1 cellular context compared by ENCODE assay signal in the genomic region with DNA sequence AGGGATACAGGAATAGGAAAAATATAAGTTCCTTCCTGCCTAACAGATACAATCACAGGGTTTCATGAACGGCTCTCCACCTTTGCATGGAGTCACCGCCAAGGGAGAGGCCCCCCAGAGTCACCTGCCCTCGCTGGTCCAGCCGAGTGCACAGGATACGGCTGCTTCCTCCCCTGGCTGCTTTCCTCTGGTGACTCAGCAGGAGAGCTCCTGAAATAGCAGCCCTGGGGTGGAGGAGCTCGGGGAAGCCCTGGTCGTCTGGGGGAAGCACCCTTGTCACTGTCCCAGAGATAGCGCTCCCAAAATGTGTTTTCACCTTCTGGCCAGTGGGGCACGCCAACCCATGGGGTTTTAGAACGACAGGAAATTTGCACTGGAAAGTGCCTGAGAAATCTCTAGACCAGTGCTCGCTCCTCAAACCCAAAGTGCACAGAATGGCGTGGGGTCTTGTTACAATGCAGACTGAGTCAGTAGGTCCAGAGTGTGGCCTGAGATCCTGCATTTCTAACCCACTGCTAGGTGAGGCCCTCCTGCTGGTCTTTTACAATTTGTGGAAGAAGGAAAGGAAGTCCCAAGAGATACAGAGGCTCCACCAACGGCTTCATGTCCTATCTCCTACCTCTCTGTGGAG.
TF ChIP-seq lines count a peak whose summit lies in the region.

No MANE protein-coding gene starts in this region.

TF ChIP-seq in HepG2, 621 proteins besides CTCF, POLR2A, EP300 and RAD21 (continued from another document):
- TF ChIP-seq, protein P1, sequence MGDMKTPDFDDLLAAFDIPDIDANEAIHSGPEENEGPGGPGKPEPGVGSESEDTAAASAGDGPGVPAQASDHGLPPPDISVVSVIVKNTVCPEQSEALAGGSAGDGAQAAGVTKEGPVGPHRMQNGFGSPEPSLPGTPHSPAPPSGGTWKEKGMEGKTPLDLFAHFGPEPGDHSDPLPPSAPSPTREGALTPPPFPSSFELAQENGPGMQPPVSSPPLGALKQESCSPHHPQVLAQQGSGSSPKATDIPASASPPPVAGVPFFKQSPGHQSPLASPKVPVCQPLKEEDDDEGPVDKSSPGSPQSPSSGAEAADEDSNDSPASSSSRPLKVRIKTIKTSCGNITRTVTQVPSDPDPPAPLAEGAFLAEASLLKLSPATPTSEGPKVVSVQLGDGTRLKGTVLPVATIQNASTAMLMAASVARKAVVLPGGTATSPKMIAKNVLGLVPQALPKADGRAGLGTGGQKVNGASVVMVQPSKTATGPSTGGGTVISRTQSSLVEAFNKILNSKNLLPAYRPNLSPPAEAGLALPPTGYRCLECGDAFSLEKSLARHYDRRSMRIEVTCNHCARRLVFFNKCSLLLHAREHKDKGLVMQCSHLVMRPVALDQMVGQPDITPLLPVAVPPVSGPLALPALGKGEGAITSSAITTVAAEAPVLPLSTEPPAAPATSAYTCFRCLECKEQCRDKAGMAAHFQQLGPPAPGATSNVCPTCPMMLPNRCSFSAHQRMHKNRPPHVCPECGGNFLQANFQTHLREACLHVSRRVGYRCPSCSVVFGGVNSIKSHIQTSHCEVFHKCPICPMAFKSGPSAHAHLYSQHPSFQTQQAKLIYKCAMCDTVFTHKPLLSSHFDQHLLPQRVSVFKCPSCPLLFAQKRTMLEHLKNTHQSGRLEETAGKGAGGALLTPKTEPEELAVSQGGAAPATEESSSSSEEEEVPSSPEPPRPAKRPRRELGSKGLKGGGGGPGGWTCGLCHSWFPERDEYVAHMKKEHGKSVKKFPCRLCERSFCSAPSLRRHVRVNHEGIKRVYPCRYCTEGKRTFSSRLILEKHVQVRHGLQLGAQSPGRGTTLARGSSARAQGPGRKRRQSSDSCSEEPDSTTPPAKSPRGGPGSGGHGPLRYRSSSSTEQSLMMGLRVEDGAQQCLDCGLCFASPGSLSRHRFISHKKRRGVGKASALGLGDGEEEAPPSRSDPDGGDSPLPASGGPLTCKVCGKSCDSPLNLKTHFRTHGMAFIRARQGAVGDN (CRISPR knock-in tag; IDR thresholded peaks at IDR 0.05): peak; percentile 65
- TF ChIP-seq, protein P2, sequence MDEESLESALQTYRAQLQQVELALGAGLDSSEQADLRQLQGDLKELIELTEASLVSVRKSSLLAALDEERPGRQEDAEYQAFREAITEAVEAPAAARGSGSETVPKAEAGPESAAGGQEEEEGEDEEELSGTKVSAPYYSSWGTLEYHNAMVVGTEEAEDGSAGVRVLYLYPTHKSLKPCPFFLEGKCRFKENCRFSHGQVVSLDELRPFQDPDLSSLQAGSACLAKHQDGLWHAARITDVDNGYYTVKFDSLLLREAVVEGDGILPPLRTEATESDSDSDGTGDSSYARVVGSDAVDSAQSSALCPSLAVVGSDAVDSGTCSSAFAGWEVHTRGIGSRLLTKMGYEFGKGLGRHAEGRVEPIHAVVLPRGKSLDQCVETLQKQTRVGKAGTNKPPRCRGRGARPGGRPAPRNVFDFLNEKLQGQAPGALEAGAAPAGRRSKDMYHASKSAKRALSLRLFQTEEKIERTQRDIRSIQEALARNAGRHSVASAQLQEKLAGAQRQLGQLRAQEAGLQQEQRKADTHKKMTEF (CRISPR knock-in tag; IDR thresholded peaks at IDR 0.05): no peak
- TF ChIP-seq, protein P3, sequence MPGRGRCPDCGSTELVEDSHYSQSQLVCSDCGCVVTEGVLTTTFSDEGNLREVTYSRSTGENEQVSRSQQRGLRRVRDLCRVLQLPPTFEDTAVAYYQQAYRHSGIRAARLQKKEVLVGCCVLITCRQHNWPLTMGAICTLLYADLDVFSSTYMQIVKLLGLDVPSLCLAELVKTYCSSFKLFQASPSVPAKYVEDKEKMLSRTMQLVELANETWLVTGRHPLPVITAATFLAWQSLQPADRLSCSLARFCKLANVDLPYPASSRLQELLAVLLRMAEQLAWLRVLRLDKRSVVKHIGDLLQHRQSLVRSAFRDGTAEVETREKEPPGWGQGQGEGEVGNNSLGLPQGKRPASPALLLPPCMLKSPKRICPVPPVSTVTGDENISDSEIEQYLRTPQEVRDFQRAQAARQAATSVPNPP (CRISPR knock-in tag; IDR thresholded peaks at IDR 0.05): no peak
- TF ChIP-seq ZNF496 (CRISPR knock-in tag; IDR thresholded peaks at IDR 0.05; ENCODE audit: insufficient replicate concordance) (no peak), KDM4B (CRISPR knock-in tag; IDR thresholded peaks at IDR 0.05) (no peak), ZNF558 (CRISPR knock-in tag; IDR thresholded peaks at IDR 0.05; ENCODE audit: borderline replicate concordance) (no peak), PRPF4 (IDR thresholded peaks at IDR 0.05; ENCODE audit: low read depth, low read length, poor library complexity, severe bottlenecking) (no peak), ZNF556 (CRISPR knock-in tag; IDR thresholded peaks at IDR 0.05; ENCODE audit: borderline replicate concordance) (no peak), ZC3H13 (CRISPR knock-in tag; IDR thresholded peaks at IDR 0.05) (no peak), ERF (CRISPR knock-in tag; IDR thresholded peaks at IDR 0.05) (peak; percentile 45; the same call in 1 of the 2 replicates), ZNF317 (CRISPR knock-in tag; IDR thresholded peaks at IDR 0.05) (no peak), NFYC (CRISPR knock-in tag; IDR thresholded peaks at IDR 0.05) (no peak), ARNTL (CRISPR knock-in tag; IDR thresholded peaks at IDR 0.05) (no peak), ZBTB38 (CRISPR knock-in tag; IDR thresholded peaks at IDR 0.05) (peak; percentile 72; the same call in 1 of the 2 replicates), JUNB (CRISPR knock-in tag; IDR thresholded peaks at IDR 0.05; ENCODE audit: borderline replicate concordance) (no peak), ZNF761 (CRISPR knock-in tag; conservative IDR thresholded peaks at IDR 0.05) (no peak), GATAD2A (CRISPR knock-in tag; IDR thresholded peaks at IDR 0.05) (no peak), ZNF460 (CRISPR knock-in tag; IDR thresholded peaks at IDR 0.05; ENCODE audit: borderline replicate concordance) (no peak), NR2F2 (IDR thresholded peaks at IDR 0.05; ENCODE audit: borderline replicate concordance, low read depth) (no peak), REPIN1 (CRISPR knock-in tag; IDR thresholded peaks at IDR 0.05; ENCODE audit: borderline replicate concordance, low read depth) (no peak), ZFP37 (CRISPR knock-in tag; IDR thresholded peaks at IDR 0.05; ENCODE audit: borderline replicate concordance) (no peak), ZNF788 (CRISPR knock-in tag; IDR thresholded peaks at IDR 0.05; ENCODE audit: borderline replicate concordance) (no peak)
- TF ChIP-seq, protein P4, sequence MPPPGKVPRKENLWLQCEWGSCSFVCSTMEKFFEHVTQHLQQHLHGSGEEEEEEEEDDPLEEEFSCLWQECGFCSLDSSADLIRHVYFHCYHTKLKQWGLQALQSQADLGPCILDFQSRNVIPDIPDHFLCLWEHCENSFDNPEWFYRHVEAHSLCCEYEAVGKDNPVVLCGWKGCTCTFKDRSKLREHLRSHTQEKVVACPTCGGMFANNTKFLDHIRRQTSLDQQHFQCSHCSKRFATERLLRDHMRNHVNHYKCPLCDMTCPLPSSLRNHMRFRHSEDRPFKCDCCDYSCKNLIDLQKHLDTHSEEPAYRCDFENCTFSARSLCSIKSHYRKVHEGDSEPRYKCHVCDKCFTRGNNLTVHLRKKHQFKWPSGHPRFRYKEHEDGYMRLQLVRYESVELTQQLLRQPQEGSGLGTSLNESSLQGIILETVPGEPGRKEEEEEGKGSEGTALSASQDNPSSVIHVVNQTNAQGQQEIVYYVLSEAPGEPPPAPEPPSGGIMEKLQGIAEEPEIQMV (CRISPR knock-in tag; IDR thresholded peaks at IDR 0.05; ENCODE audit: low read depth): no peak
- TF ChIP-seq, protein P5, sequence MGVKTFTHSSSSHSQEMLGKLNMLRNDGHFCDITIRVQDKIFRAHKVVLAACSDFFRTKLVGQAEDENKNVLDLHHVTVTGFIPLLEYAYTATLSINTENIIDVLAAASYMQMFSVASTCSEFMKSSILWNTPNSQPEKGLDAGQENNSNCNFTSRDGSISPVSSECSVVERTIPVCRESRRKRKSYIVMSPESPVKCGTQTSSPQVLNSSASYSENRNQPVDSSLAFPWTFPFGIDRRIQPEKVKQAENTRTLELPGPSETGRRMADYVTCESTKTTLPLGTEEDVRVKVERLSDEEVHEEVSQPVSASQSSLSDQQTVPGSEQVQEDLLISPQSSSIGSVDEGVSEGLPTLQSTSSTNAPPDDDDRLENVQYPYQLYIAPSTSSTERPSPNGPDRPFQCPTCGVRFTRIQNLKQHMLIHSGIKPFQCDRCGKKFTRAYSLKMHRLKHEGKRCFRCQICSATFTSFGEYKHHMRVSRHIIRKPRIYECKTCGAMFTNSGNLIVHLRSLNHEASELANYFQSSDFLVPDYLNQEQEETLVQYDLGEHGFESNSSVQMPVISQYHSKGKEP (CRISPR knock-in tag; IDR thresholded peaks at IDR 0.05): no peak
